19 cellular contexts compared by ENCODE assay signal in genomic region chr1:178544531-178544930, GRCh38. TPM values are rescaled to one million over a fixed set of nuclear protein-coding genes. Genes with fewer than 3 reads are reported as not detected.
A peak's percentile ranks its signal among the peaks of the same experiment; 100 is the strongest.
DNase-seq lines count a peak whose midpoint lies in the region; ATAC-seq and TF ChIP-seq lines count a peak whose summit lies in the region.
"Had no signal": no experiment of that assay in that cellular context is flagged by ENCODE, and none has a peak within 500 bp of the region (broad histone marks: within the 10 kb centered on the region; RNA-seq: fewer than 3 reads in every experiment).

No MANE protein-coding gene starts in this region.

- peak overlapping the region in 2 of 3 donors; percentile 40 to 56 for H3K27ac Mint-ChIP-seq in CD4-positive, CD25-positive, alpha-beta regulatory T cell
- no peak overlapping the region for H3K27ac Mint-ChIP-seq in nephron progenitor cell

- no peaks in the 10 kb centered on the region for H3K9me3 Mint-ChIP-seq in CD4-positive, CD25-positive, alpha-beta regulatory T cell
- H3K9me3 Mint-ChIP-seq in nephron progenitor cell: no peaks in the 10 kb centered on the region

- H3K4me3 Mint-ChIP-seq in CD4-positive, CD25-positive, alpha-beta regulatory T cell: peak overlapping the region; percentile 39 to 96 (median 77)
- H3K4me3 Mint-ChIP-seq in nephron progenitor cell: peak overlapping the region; percentile 66

- peaks cover 18% of the 10 kb centered on the region for H3K4me1 ChIP-seq in CD4-positive, CD25-positive, alpha-beta regulatory T cell (ENCODE audit: control insufficient read depth, insufficient read depth, low read length, poor library complexity, severe bottlenecking)
- peaks cover 20% of the 10 kb centered on the region for H3K4me1 ChIP-seq in OCI-LY3 (ENCODE audit: low read length)

- no peak overlapping the region for H3K27ac ChIP-seq in CD4-positive, CD25-positive, alpha-beta regulatory T cell (ENCODE audit: insufficient read depth, low read length, poor library complexity, severe bottlenecking)
- H3K27ac ChIP-seq in OCI-LY3 (ENCODE audit: low read length): no peak overlapping the region
- no peak overlapping the region for H3K27ac ChIP-seq in coronary artery
- H3K27ac ChIP-seq: adrenal gland, right atrium auricular region had no signal

- H3K36me3 ChIP-seq in CD4-positive, CD25-positive, alpha-beta regulatory T cell (ENCODE audit: control insufficient read depth, insufficient read depth, low read length): no peaks in the 10 kb centered on the region
- no peaks in the 10 kb centered on the region for H3K36me3 ChIP-seq in OCI-LY3 (replicated peaks; ENCODE audit: low read depth, low read length)
- H3K36me3 ChIP-seq: adrenal gland, right atrium auricular region had no signal

- no peaks in the 10 kb centered on the region for H3K36me3 Mint-ChIP-seq in CD4-positive, CD25-positive, alpha-beta regulatory T cell
- peaks cover 37% of the 10 kb centered on the region for H3K36me3 Mint-ChIP-seq in nephron progenitor cell (ENCODE audit: low read depth)

- no peak for DNase-seq in CD4-positive, CD25-positive, alpha-beta regulatory T cell
- DNase-seq in coronary artery (ENCODE audit: low spot score): peak; percentile 47
- DNase-seq in nephron progenitor cell: no peak
- no peak for DNase-seq in cerebellum (ENCODE audit: low spot score)
- DNase-seq in NCI-H524 (lab: John Stamatoyannopoulos, UW): no peak
- no peak for DNase-seq in activated naive CD4-positive, alpha-beta T cell treated with anti-CD3 and anti-CD28 coated beads, Interleukin-2, amount 50 U/mL, for 16 hours
- DNase-seq in NCI-H146 (lab: John Stamatoyannopoulos, UW): no peak
- DNase-seq: activated CD4-positive, alpha-beta T cell treated with anti-CD3 and anti-CD28 coated beads, Interleukin-2, amount 50 U/mL, for 48 hours; H7; NCI-H2029; NCI-H510A had no signal

- no peaks in the 10 kb centered on the region for H3K27me3 Mint-ChIP-seq in CD4-positive, CD25-positive, alpha-beta regulatory T cell
- peaks cover 14% of the 10 kb centered on the region for H3K27me3 Mint-ChIP-seq in nephron progenitor cell (ENCODE audit: low read depth, poor library complexity)

- no peaks in the 10 kb centered on the region for H3K27me3 ChIP-seq in CD4-positive, CD25-positive, alpha-beta regulatory T cell (ENCODE audit: control insufficient read depth, insufficient read depth, low read length)
- no peaks in the 10 kb centered on the region for H3K27me3 ChIP-seq in OCI-LY3 (ENCODE audit: low read depth, low read length)
- H3K27me3 ChIP-seq: adrenal gland, right atrium auricular region had no signal

- no peak overlapping the region for H3K9ac ChIP-seq in OCI-LY3 (ENCODE audit: low read length)

- no peaks in the 10 kb centered on the region for H3K9me3 ChIP-seq in CD4-positive, CD25-positive, alpha-beta regulatory T cell (ENCODE audit: control insufficient read depth in 2 of 2, low read length in 2 of 2)
- H3K9me3 ChIP-seq in OCI-LY3 (ENCODE audit: insufficient read depth, low read length): no peaks in the 10 kb centered on the region
- H3K9me3 ChIP-seq: adrenal gland, right atrium auricular region had no signal

- no peaks in the 10 kb centered on the region for H4K20me1 ChIP-seq in OCI-LY3 (ENCODE audit: insufficient read depth, low read length)

- no peak for ATAC-seq in CD4-positive, CD25-positive, alpha-beta regulatory T cell (ENCODE audit: low read depth in 2 of 2)

- H3K79me2 ChIP-seq in OCI-LY3 (ENCODE audit: low read length): no peaks in the 10 kb centered on the region

- peaks cover 8 to 15% (median 13%) of the 10 kb centered on the region in 4 donors for H3K4me1 Mint-ChIP-seq in CD4-positive, CD25-positive, alpha-beta regulatory T cell
- H3K4me1 Mint-ChIP-seq in nephron progenitor cell: peaks cover 28% of the 10 kb centered on the region

- TF ChIP-seq CTCF in OCI-LY3 (IDR thresholded peaks at IDR 0.05; ENCODE audit: low read depth, low read length) (no peak), coronary artery (IDR thresholded peaks at IDR 0.05) (no peak), nephron progenitor cell (IDR thresholded peaks at IDR 0.05) (no peak)

- H3K4me3 ChIP-seq in CD4-positive, CD25-positive, alpha-beta regulatory T cell (ENCODE audit: low read depth, low read length): no peak overlapping the region
- H3K4me3 ChIP-seq in OCI-LY3 (ENCODE audit: low read length) (no peak overlapping the region), coronary artery (no peak overlapping the region)
- H3K4me3 ChIP-seq: adrenal gland, lung had no signal

- H2AFZ ChIP-seq in OCI-LY3 (ENCODE audit: low read depth, low read length): 0 out of 2 replicates have a peak overlapping the region, but pooled peaks have one; percentile 12

- peak overlapping the region; percentile 42 for H3K4me2 ChIP-seq in OCI-LY3 (ENCODE audit: low read length)

RNA-seq across cellular contexts. Expression of gene TEX35, which starts 31.6 kb away (rescaled TPM):
- total RNA-seq in CD4-positive, CD25-positive, alpha-beta regulatory T cell: not detected
- not detected for polyA plus RNA-seq in CD4-positive, CD25-positive, alpha-beta regulatory T cell
- not detected for total RNA-seq in cerebellum
- total RNA-seq: adrenal gland, endothelial cell of umbilical vein, glomerular endothelial cell, H7, HT-29, lung, M059J had no signal
- polyA plus RNA-seq: adrenal gland, endothelial cell of umbilical vein, lung had no signal

RNA-seq across cellular contexts. Expression of gene CLEC20A, which starts 47.8 kb away (rescaled TPM):
- total RNA-seq in CD4-positive, CD25-positive, alpha-beta regulatory T cell: not detected
- under 1 TPM in 1 of 4 donors, not detected in 3; 0.53 TPM for polyA plus RNA-seq in CD4-positive, CD25-positive, alpha-beta regulatory T cell
- not detected for total RNA-seq in cerebellum
- total RNA-seq: adrenal gland, endothelial cell of umbilical vein, glomerular endothelial cell, H7, HT-29, lung, M059J had no signal
- polyA plus RNA-seq: adrenal gland, endothelial cell of umbilical vein had no signal
